Comparison of ENCODE assay signal across 14 cellular contexts in the genomic region with DNA sequence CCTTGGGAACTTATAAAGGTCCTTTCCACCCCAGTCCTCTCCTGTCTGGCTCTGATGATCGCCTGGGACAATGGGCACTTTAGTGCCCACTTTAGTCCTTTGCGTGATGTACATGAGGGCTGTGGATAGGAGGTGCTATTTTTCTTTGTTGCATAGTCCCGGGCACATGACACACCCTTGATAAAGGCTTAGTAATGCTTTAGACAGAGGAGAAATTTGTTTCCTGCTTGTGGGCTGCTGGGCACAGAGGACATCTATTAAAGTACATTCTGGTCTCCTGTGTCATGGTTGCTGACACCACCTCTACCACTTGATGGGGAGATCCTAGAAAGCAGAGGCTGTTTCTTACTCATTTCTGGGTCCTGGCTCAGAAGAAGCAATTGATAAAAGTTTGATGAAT.
DNase-seq lines count a peak whose midpoint lies in the region; ATAC-seq and TF ChIP-seq lines count a peak whose summit lies in the region.
"Had no signal": no experiment of that assay in that cellular context is flagged by ENCODE, and none has a peak within 500 bp of the region (broad histone marks: within the 10 kb centered on the region; RNA-seq: fewer than 3 reads in every experiment).

No MANE protein-coding gene starts in this region.

- ATAC-seq in HG02973 (IDR thresholded peaks at IDR 0.05; ENCODE audit: unreplicated experiment) (no peak), HG03520 (IDR thresholded peaks at IDR 0.05; ENCODE audit: unreplicated experiment) (no peak)
- ATAC-seq: GM23338 had no signal

- no peaks in the 10 kb centered on the region for H3K9me3 ChIP-seq in WERI-Rb-1 (ENCODE audit: severe bottlenecking)
- H3K9me3 ChIP-seq: thyroid gland had no signal

- H3K27me3 ChIP-seq in WERI-Rb-1 (ENCODE audit: insufficient read depth, low read depth, severe bottlenecking): no peaks in the 10 kb centered on the region
- H3K27me3 ChIP-seq: thyroid gland had no signal

- H3K4me3 ChIP-seq in WERI-Rb-1 (ENCODE audit: low read depth, low read length): no peak overlapping the region
- no peak overlapping the region for H3K4me3 ChIP-seq in coronary artery
- H3K4me3 ChIP-seq: GM23338, thyroid gland had no signal

- peak; percentile 33 to 35 for DNase-seq in AML-193 (lab: John Stamatoyannopoulos, UW)
- DNase-seq in HK-2 (ENCODE audit: unreplicated experiment): peak; percentile 20
- no peak for DNase-seq in WERI-Rb-1
- DNase-seq in hepatic stellate cell (ENCODE audit: low spot score): peak; percentile 55
- DNase-seq in NCI-H82 (lab: John Stamatoyannopoulos, UW): no peak
- DNase-seq in coronary artery (ENCODE audit: low spot score): no peak
- DNase-seq: activated gamma-delta T cell treated with Interleukin-2 at 50 U/mL for 16 hours; effector CD4-positive, alpha-beta T cell; MM.1S; nucleus accumbens; thyroid gland had no signal

- H3K27ac ChIP-seq in WERI-Rb-1 (no peak overlapping the region), coronary artery (no peak overlapping the region)
- H3K27ac ChIP-seq: thyroid gland had no signal

- TF ChIP-seq CTCF in WERI-Rb-1 (IDR thresholded peaks at IDR 0.05; ENCODE audit: low read depth, low read length) (peak; percentile 51; the same call in 1 of the 2 replicates), coronary artery (IDR thresholded peaks at IDR 0.05) (no peak)

- H3K36me3 ChIP-seq in WERI-Rb-1: no peaks in the 10 kb centered on the region; the same call in 1 of the 2 replicates

Comparison
In these comparisons a context has a peak if more than half of its experiments do, and no peak if none do; other contexts are left out.
1. DNase-seq: peak in AML-193 (2 of 2), HK-2 (single experiment) and hepatic stellate cell (single experiment); none in WERI-Rb-1 (single experiment), NCI-H82 (single experiment) and coronary artery (single experiment).